In genomic region chr15:21269121-21269520, GRCh38 we compare ENCODE assay signal across 19 cellular contexts.
"Had no signal": no experiment of that assay in that cellular context is flagged by ENCODE, and none has a peak within 500 bp of the region (broad histone marks: within the 10 kb centered on the region; RNA-seq: fewer than 3 reads in every experiment).

No MANE protein-coding gene starts in this region.

- DNase-seq: activated CD4-positive, alpha-beta T cell treated with anti-CD3 and anti-CD28 coated beads for 1 hour; activated CD4-positive, alpha-beta T cell treated with anti-CD3 and anti-CD28 coated beads, Interleukin-2, amount 50 U/mL, for 1 hour; activated CD8-positive, alpha-beta T cell treated with anti-CD3 and anti-CD28 coated beads, Interleukin-2, amount 10 ng/mL, durations not matched to agents 7 days and 5 days; activated naive CD4-positive, alpha-beta T cell; adrenal gland; cortex of kidney; erythroblast; foreskin keratinocyte; islet precursor cell; mesenchymal stem cell; nephron progenitor cell; stimulated activated CD4-positive, alpha-beta T cell treated with anti-CD3 and anti-CD28 coated beads, Interleukin-15, amount 100 ng/mL, for 24 hours; stomach; T-helper 9 cell; transverse colon; uterus had no signal

- ATAC-seq: activated CD8-positive, alpha-beta T cell treated with anti-CD3 and anti-CD28 coated beads, Interleukin-2, amount 10 ng/mL, durations not matched to agents 7 days and 5 days; foreskin keratinocyte; sciatic nerve had no signal

- H3K4me3 ChIP-seq: adrenal gland, smooth muscle cell, stomach, transverse colon, uterus had no signal

- H3K4me2 ChIP-seq: smooth muscle cell had no signal

- H3K9me3 ChIP-seq: adrenal gland, stomach, transverse colon, uterus had no signal

- H3K4me1 ChIP-seq: adrenal gland, foreskin keratinocyte, stomach, transverse colon, uterus had no signal

- FAIRE-seq: astrocyte had no signal

- H3K36me3 ChIP-seq: adrenal gland, stomach, transverse colon, uterus had no signal

- H3K27me3 ChIP-seq: adrenal gland, foreskin keratinocyte, stomach, transverse colon had no signal

- H3K27ac ChIP-seq: adrenal gland, foreskin keratinocyte, stomach, transverse colon, uterus had no signal
